Comparison of ENCODE assay signal across 10 cellular contexts in genomic region chr3:123488641-123489347, GRCh38. TPM values are rescaled to one million over a fixed set of nuclear protein-coding genes. Genes with fewer than 3 reads are reported as not detected.
"Had no signal": no experiment of that assay in that cellular context is flagged by ENCODE, and none has a peak within 500 bp of the region (broad histone marks: within the 10 kb centered on the region; RNA-seq: fewer than 3 reads in every experiment).

No MANE protein-coding gene starts in this region.

- H3K9me3 ChIP-seq: neutrophil, right lobe of liver had no signal

- H3K4me3 ChIP-seq: right lobe of liver had no signal

- H3K4me1 ChIP-seq: right lobe of liver had no signal

- H3K27me3 Mint-ChIP-seq: activated CD4-positive, alpha-beta memory T cell treated with anti-CD3 and anti-CD28 coated beads, Interleukin-2, amount 10 ng/mL, durations not matched to agents 7 days and 5 days; activated CD4-positive, alpha-beta T cell treated with anti-CD3 and anti-CD28 coated beads for 36 hours had no signal

- DNase-seq: central memory CD4-positive, alpha-beta T cell had no signal

- H3K27me3 ChIP-seq: right lobe of liver had no signal

- H3K9me3 Mint-ChIP-seq: activated CD4-positive, alpha-beta memory T cell treated with anti-CD3 and anti-CD28 coated beads, Interleukin-2, amount 10 ng/mL, durations not matched to agents 7 days and 5 days; activated T-helper 1 cell treated with anti-CD3 and anti-CD28 coated beads, Interleukin-12 subunit alpha, Interleukin-12 subunit beta, Interleukin-2, Interleukin-4 antibody, amounts not matched to agents 30 ng/mL and 10 ng/mL and 1 ng/mL, durations not matched to agents 14 hours and 24 hours and 36 hours; naive thymus-derived CD8-positive, alpha-beta T cell; T-cell had no signal

- H3K27ac Mint-ChIP-seq: activated CD4-positive, alpha-beta memory T cell treated with anti-CD3 and anti-CD28 coated beads, Interleukin-2, amount 10 ng/mL, durations not matched to agents 7 days and 5 days; activated CD4-positive, alpha-beta T cell treated with anti-CD3 and anti-CD28 coated beads for 36 hours; activated T-helper 1 cell treated with anti-CD3 and anti-CD28 coated beads, Interleukin-12 subunit alpha, Interleukin-12 subunit beta, Interleukin-2, Interleukin-4 antibody, amounts not matched to agents 30 ng/mL and 10 ng/mL and 1 ng/mL, durations not matched to agents 14 hours and 24 hours and 36 hours; T-cell had no signal

- H3K27ac ChIP-seq: neutrophil, right lobe of liver, VCaP had no signal

- H3K4me1 Mint-ChIP-seq: activated CD4-positive, alpha-beta memory T cell treated with anti-CD3 and anti-CD28 coated beads, Interleukin-2, amount 10 ng/mL, durations not matched to agents 7 days and 5 days; activated CD4-positive, alpha-beta T cell treated with anti-CD3 and anti-CD28 coated beads for 36 hours had no signal

- H3K4me3 Mint-ChIP-seq: activated CD4-positive, alpha-beta memory T cell treated with anti-CD3 and anti-CD28 coated beads, Interleukin-2, amount 10 ng/mL, durations not matched to agents 7 days and 5 days; activated CD4-positive, alpha-beta T cell treated with anti-CD3 and anti-CD28 coated beads for 36 hours; activated T-helper 1 cell treated with anti-CD3 and anti-CD28 coated beads, Interleukin-12 subunit alpha, Interleukin-12 subunit beta, Interleukin-2, Interleukin-4 antibody, amounts not matched to agents 30 ng/mL and 10 ng/mL and 1 ng/mL, durations not matched to agents 14 hours and 24 hours and 36 hours; naive thymus-derived CD8-positive, alpha-beta T cell; T-cell had no signal

RNA-seq across cellular contexts. Expression of gene ADCY5, which starts 39.9 kb away (rescaled TPM):
- total RNA-seq: activated CD4-positive, alpha-beta memory T cell treated with anti-CD3 and anti-CD28 coated beads, Interleukin-2, amount 10 ng/mL, durations not matched to agents 7 days and 5 days; activated CD4-positive, alpha-beta T cell treated with anti-CD3 and anti-CD28 coated beads for 36 hours; activated T-helper 1 cell treated with anti-CD3 and anti-CD28 coated beads, Interleukin-12 subunit alpha, Interleukin-12 subunit beta, Interleukin-2, Interleukin-4 antibody, amounts not matched to agents 30 ng/mL and 10 ng/mL and 1 ng/mL, durations not matched to agents 14 hours and 24 hours and 36 hours; mononuclear cell; naive thymus-derived CD8-positive, alpha-beta T cell had no signal
